ENCODE assay signal across 17 cellular contexts in genomic region chr7:98621573-98622482, GRCh38.
"Had no signal": no experiment of that assay in that cellular context is flagged by ENCODE, and none has a peak within 500 bp of the region (broad histone marks: within the 10 kb centered on the region; RNA-seq: fewer than 3 reads in every experiment).

No MANE protein-coding gene starts in this region.

- DNase-seq: activated CD4-positive, alpha-beta T cell treated with anti-CD3 and anti-CD28 coated beads, Interleukin-2, amount 10 ng/mL, durations not matched to agents 24 days and 14 days; activated CD8-positive, alpha-beta T cell treated with anti-CD3 and anti-CD28 coated beads, Interleukin-2, amount 10 ng/mL, durations not matched to agents 7 days and 5 days; activated naive CD4-positive, alpha-beta T cell treated with Interleukin-2 at 50 U/mL for 16 hours; activated naive CD8-positive, alpha-beta T cell treated with anti-CD3 and anti-CD28 coated beads, Interleukin-2, amount 10 ng/mL, durations not matched to agents 7 days and 5 days; activated T-cell treated with anti-CD3 and anti-CD28 coated beads, Interleukin-2, amount 50 U/mL, for 24 hours; central memory CD4-positive, alpha-beta T cell; dorsolateral prefrontal cortex; foreskin keratinocyte; kidney; left lung; midbrain; nephron progenitor cell; stimulated activated CD4-positive, alpha-beta T cell treated with anti-CD3 and anti-CD28 coated beads, Interleukin-2, amount 100 ng/mL, for 48 hours; T1000; testis; upper lobe of left lung had no signal

- ATAC-seq: activated CD8-positive, alpha-beta T cell treated with anti-CD3 and anti-CD28 coated beads, Interleukin-2, amount 10 ng/mL, durations not matched to agents 7 days and 5 days; body of pancreas; foreskin keratinocyte; left lung had no signal
